ENCODE assay signal across 1 cellular context in the genomic region with DNA sequence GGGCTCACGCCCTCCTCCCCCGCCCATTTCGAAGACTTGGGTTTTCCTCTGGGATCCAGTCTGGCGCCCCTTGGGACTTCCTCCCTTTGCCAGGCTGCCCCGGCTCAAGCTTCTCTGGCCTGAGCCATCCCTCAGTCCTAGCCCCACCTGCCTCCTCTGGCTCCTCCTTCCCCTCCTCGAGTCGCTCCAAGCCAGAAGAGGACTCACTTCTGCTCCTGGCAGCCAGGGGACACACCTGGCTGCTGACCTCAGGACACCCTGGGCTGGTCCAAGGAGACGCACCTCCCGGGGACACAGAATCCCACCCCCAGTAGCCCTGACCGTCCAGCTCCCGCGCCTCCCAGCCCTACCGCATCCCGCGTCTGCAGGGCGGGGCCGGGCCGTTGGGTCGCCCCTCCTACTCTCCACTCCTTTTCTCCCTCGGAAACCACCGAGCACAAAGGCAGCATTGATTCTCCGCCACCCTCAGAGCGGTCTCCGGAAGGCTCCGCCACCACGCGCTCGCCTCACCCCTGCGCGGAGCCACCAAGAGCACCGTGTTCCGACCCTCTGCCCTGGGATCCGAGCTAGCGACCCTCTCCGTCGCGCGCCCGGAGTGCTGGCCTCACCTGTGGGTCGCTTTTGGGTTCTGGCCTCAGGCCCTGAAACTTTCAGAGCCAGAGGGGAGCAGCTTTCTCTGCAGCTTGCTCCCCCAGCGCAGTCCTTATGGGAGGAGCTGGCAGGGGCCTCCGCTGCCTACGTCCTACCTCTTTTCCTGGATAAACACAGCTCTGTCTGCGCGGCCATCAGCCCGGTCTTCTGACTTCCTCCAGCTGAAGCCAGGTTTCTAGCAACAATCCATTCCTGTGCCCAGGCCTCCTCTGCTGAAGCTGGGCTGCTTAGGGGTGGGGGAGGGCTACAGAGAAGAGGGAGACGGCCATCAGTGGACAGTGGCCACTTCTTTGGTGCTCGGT.
TF ChIP-seq lines count a peak whose summit lies in the region.

Gene C2CD4D (minus strand): TSS at position 364 of the 953 bp plus-strand sequence. CDS start 831 bp downstream, outside the sequence.

TF ChIP-seq in HepG2, 621 proteins besides CTCF, POLR2A, EP300 and RAD21 (continued from another document):
- TF ChIP-seq ZNF766 (CRISPR knock-in tag; IDR thresholded peaks at IDR 0.05; ENCODE audit: borderline replicate concordance) (no peak), ZNF225 (CRISPR knock-in tag; IDR thresholded peaks at IDR 0.05) (0 out of 2 replicates have a peak, but pooled peaks have one; percentile 18), ZNF891 (CRISPR knock-in tag; IDR thresholded peaks at IDR 0.05) (peak; percentile 51; the same call in 1 of the 2 replicates), FOXK2 (IDR thresholded peaks at IDR 0.05) (no peak), HHEX (CRISPR knock-in tag; IDR thresholded peaks at IDR 0.05) (no peak), ZNF816 (CRISPR knock-in tag; IDR thresholded peaks at IDR 0.05; ENCODE audit: borderline replicate concordance) (no peak), ZNF263 (CRISPR knock-in tag; IDR thresholded peaks at IDR 0.05) (peak; percentile 42; the same call in 1 of the 2 replicates), PRDM10 (CRISPR knock-in tag; IDR thresholded peaks at IDR 0.05; ENCODE audit: low read depth) (peak; percentile 31; the same call in 1 of the 2 replicates), RNF2 (conservative IDR thresholded peaks at IDR 0.05; ENCODE audit: low read depth) (0 out of 2 replicates have a peak, but pooled peaks have one; percentile 44), CENPX (CRISPR knock-in tag; IDR thresholded peaks at IDR 0.05) (no peak), ZNF607 (CRISPR knock-in tag; IDR thresholded peaks at IDR 0.05; ENCODE audit: borderline replicate concordance) (no peak), TRIM24 (CRISPR knock-in tag; IDR thresholded peaks at IDR 0.05) (no peak), ZNF3 (CRISPR knock-in tag; IDR thresholded peaks at IDR 0.05) (no peak), DNMT1 (CRISPR knock-in tag; IDR thresholded peaks at IDR 0.05) (no peak), TARDBP (CRISPR knock-in tag; IDR thresholded peaks at IDR 0.05) (0 out of 2 replicates have a peak, but pooled peaks have one; percentile 42), CBX2 (IDR thresholded peaks at IDR 0.05; ENCODE audit: low read depth, low read length) (no peak), CBX2 (CRISPR knock-in tag; IDR thresholded peaks at IDR 0.05; ENCODE audit: low read depth) (no peak), CHD2 (IDR thresholded peaks at IDR 0.05; ENCODE audit: low read depth, low read length) (no peak), BHLHE40 (IDR thresholded peaks at IDR 0.05; ENCODE audit: low read length) (no peak), TCF7L2 (IDR thresholded peaks at IDR 0.05; ENCODE audit: low read depth, low read length) (no peak), PAF1 (CRISPR knock-in tag; IDR thresholded peaks at IDR 0.05) (no peak), MTF2 (CRISPR knock-in tag; IDR thresholded peaks at IDR 0.05; ENCODE audit: borderline replicate concordance) (no peak), HIVEP1 (CRISPR knock-in tag; IDR thresholded peaks at IDR 0.05) (peak; percentile 61; the same call in 1 of the 2 replicates), ZSCAN20 (CRISPR knock-in tag; IDR thresholded peaks at IDR 0.05; ENCODE audit: borderline replicate concordance) (no peak), SRF (IDR thresholded peaks at IDR 0.05; ENCODE audit: low read depth, low read length) (no peak), SUZ12 (IDR thresholded peaks at IDR 0.05; ENCODE audit: low read depth, low read length) (no peak), MXD1 (CRISPR knock-in tag; IDR thresholded peaks at IDR 0.05) (peak; percentile 78), ZNF143 (CRISPR knock-in tag; IDR thresholded peaks at IDR 0.05) (no peak), LCORL (IDR thresholded peaks at IDR 0.05) (no peak), LCORL (CRISPR knock-in tag; IDR thresholded peaks at IDR 0.05) (no peak), MAX (IDR thresholded peaks at IDR 0.05) (peak; percentile 56), SNRNP70 (IDR thresholded peaks at IDR 0.05; ENCODE audit: low read depth, low read length) (no peak), ZNF577 (CRISPR knock-in tag; IDR thresholded peaks at IDR 0.05; ENCODE audit: borderline replicate concordance, low read depth) (no peak), POGZ (CRISPR knock-in tag; IDR thresholded peaks at IDR 0.05) (peak; percentile 55), GFI1 (CRISPR knock-in tag; IDR thresholded peaks at IDR 0.05; ENCODE audit: borderline replicate concordance) (no peak), SPEN (CRISPR knock-in tag; IDR thresholded peaks at IDR 0.05; ENCODE audit: low read depth) (0 out of 2 replicates have a peak, but pooled peaks have one; percentile 16), ZBTB44 (CRISPR knock-in tag; IDR thresholded peaks at IDR 0.05) (no peak), ZNF597 (CRISPR knock-in tag; IDR thresholded peaks at IDR 0.05) (no peak), ZNF704 (CRISPR knock-in tag; IDR thresholded peaks at IDR 0.05; ENCODE audit: borderline replicate concordance) (no peak), ZNF749 (CRISPR knock-in tag; IDR thresholded peaks at IDR 0.05; ENCODE audit: borderline replicate concordance) (no peak), RXRA (CRISPR knock-in tag; IDR thresholded peaks at IDR 0.05) (no peak; the same call in 1 of the 2 replicates), HOXA9 (CRISPR knock-in tag; IDR thresholded peaks at IDR 0.05; ENCODE audit: borderline replicate concordance) (no peak), KLF12 (CRISPR knock-in tag; IDR thresholded peaks at IDR 0.05; ENCODE audit: borderline replicate concordance) (no peak), ZXDC (CRISPR knock-in tag; IDR thresholded peaks at IDR 0.05) (no peak), ZNF879 (CRISPR knock-in tag; IDR thresholded peaks at IDR 0.05) (no peak)
- TF ChIP-seq, protein P1, sequence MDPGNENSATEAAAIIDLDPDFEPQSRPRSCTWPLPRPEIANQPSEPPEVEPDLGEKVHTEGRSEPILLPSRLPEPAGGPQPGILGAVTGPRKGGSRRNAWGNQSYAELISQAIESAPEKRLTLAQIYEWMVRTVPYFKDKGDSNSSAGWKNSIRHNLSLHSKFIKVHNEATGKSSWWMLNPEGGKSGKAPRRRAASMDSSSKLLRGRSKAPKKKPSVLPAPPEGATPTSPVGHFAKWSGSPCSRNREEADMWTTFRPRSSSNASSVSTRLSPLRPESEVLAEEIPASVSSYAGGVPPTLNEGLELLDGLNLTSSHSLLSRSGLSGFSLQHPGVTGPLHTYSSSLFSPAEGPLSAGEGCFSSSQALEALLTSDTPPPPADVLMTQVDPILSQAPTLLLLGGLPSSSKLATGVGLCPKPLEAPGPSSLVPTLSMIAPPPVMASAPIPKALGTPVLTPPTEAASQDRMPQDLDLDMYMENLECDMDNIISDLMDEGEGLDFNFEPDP (CRISPR knock-in tag; conservative IDR thresholded peaks at IDR 0.05) = no peak
- TF ChIP-seq, protein P2, sequence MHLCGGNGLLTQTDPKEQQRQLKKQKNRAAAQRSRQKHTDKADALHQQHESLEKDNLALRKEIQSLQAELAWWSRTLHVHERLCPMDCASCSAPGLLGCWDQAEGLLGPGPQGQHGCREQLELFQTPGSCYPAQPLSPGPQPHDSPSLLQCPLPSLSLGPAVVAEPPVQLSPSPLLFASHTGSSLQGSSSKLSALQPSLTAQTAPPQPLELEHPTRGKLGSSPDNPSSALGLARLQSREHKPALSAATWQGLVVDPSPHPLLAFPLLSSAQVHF (CRISPR knock-in tag; IDR thresholded peaks at IDR 0.05) = no peak
TF ChIP-seq in HepG2: peak in this region for 80.
